Comparison of ENCODE assay signal across 18 cellular contexts in the genomic region with DNA sequence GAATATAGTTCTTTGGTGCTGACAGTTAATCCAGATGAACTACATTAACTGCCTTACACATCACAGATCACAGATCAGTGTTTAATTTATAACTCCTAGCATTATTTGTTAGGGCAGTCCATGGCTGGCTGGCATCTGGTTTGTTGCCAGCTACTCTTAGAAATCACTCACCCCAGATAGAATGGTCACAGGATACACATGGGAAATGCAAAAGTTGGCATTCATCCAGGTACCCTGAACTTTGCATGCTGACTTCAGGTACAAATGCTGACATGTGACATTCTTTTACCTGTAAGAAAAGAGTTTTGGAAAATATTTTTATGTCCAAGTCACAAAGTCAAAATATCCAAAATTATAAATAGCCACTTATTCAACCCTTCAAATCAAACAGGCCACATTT. TPM values are rescaled to one million over a fixed set of nuclear protein-coding genes. Genes with fewer than 3 reads are reported as not detected.
DNase-seq lines count a peak whose midpoint lies in the region; ATAC-seq, FAIRE-seq and TF ChIP-seq lines count a peak whose summit lies in the region.
"Had no signal": no experiment of that assay in that cellular context is flagged by ENCODE, and none has a peak within 500 bp of the region (broad histone marks: within the 10 kb centered on the region; RNA-seq: fewer than 3 reads in every experiment).

No MANE protein-coding gene starts in this region.

- H3K9me3 Mint-ChIP-seq in glutamatergic neuron (ENCODE audit: unreplicated experiment) = peaks cover 9% of the 10 kb centered on the region
- H3K9me3 Mint-ChIP-seq: CD4-positive, CD25-positive, alpha-beta regulatory T cell; T-cell had no signal

- no peak for TF ChIP-seq POLR2A in K562 (conservative IDR thresholded peaks at IDR 0.05)

- H3K27ac Mint-ChIP-seq in glutamatergic neuron (ENCODE audit: unreplicated experiment) = no peak overlapping the region
- H3K27ac Mint-ChIP-seq: CD4-positive, CD25-positive, alpha-beta regulatory T cell; nephron progenitor cell; T-cell; WTC11 had no signal

- no peaks in the 10 kb centered on the region for H3K4me1 ChIP-seq in K562 (replicated peaks in 1 of 2; ENCODE audit: control insufficient read depth in 2 of 2, insufficient read depth in 2 of 2, low read length in 2 of 2)
- H3K4me1 ChIP-seq: testis had no signal

- POLR2A ChIA-PET in K562 (lab: Yijun Ruan, JAX) = no interaction called here

- peaks cover 25% of the 10 kb centered on the region; the same call in 2 of the 3 replicates for H3K79me2 ChIP-seq in K562 (ENCODE audit: control insufficient read depth, insufficient read depth, low read length)

- BruUV-seq in K562 (replicated peaks; lab: Mats Ljungman, UMichigan) = no TSS peak

- H4K20me1 ChIP-seq in K562 (replicated peaks; ENCODE audit: control insufficient read depth, insufficient read depth, low read length) = no peaks in the 10 kb centered on the region

- H3K27ac ChIP-seq in K562 (ENCODE audit: extremely low read depth, low read depth, low read length) = no peak overlapping the region
- H3K27ac ChIP-seq: 22Rv1, testis had no signal

- H3K4me1 Mint-ChIP-seq in glutamatergic neuron (ENCODE audit: low read depth, unreplicated experiment) = peaks cover 56% of the 10 kb centered on the region

- H3K9me1 ChIP-seq in K562 (ENCODE audit: control insufficient read depth, insufficient read depth, low read length) = no peaks in the 10 kb centered on the region

- ATAC-seq in K562 = no peak
- ATAC-seq in HG03442 (IDR thresholded peaks at IDR 0.05; ENCODE audit: unreplicated experiment) = no peak
- ATAC-seq: right cardiac atrium, T-cell, WTC11 had no signal

- no peak overlapping the region for H3K4me3 ChIP-seq in K562
- H3K4me3 ChIP-seq: testis had no signal

- no peaks in the 10 kb centered on the region for H3K9me3 ChIP-seq in K562 (replicated peaks; ENCODE audit: control insufficient read depth, insufficient read depth, low read depth, low read length)
- H3K9me3 ChIP-seq: testis had no signal

- no peak for TF ChIP-seq RAD21 in K562 (CRISPR knock-in tag; conservative IDR thresholded peaks at IDR 0.05 in 1 of 2, IDR thresholded peaks at IDR 0.05 in 1 of 2)

- intact Hi-C loops in K562 (cut with micrococcal nuclease) = no loop called here

- H3K9ac ChIP-seq in K562 (ENCODE audit: insufficient read depth in 1 of 2, low read depth in 2 of 2, low read length in 2 of 2) = no peak overlapping the region

- DNase-seq in NCI-H1417 (lab: John Stamatoyannopoulos, UW) (peak in 2 of 3 experiments; percentile 67 to 74), NCI-H1417 treated with DMSO at 0.1 percent for 48 hours (lab: John Stamatoyannopoulos, UW) (no peak), NCI-H1105 treated with DMSO at 0.1 percent for 48 hours (lab: John Stamatoyannopoulos, UW) (peak; percentile 78), K562 (ENCODE audit: extremely low read depth in 1 of 4, low spot score in 3 of 4) (no peak), myocyte (ENCODE audit: low read depth) (peak; percentile 12), glutamatergic neuron (no peak)
- no peak for DNase-seq in activated CD8-positive, alpha-beta memory T cell treated with anti-CD3 and anti-CD28 coated beads, Interleukin-2, amount 50 U/mL, for 4 hours
- DNase-seq: activated gamma-delta T cell treated with Interleukin-2 at 50 U/mL for 16 hours; aorta; CD4-positive, CD25-positive, alpha-beta regulatory T cell; mammary epithelial cell; nephron progenitor cell; right cardiac atrium; T-cell; testis had no signal

- no peaks in the 10 kb centered on the region for H3K27me3 ChIP-seq in K562 (ENCODE audit: control insufficient read depth in 2 of 2, insufficient read depth in 2 of 2, low read length in 2 of 2)
- H3K27me3 ChIP-seq: testis had no signal

- no peak overlapping the region for H2AFZ ChIP-seq in K562 (ENCODE audit: low read depth, low read length)

- H3K4me3 Mint-ChIP-seq in glutamatergic neuron (ENCODE audit: unreplicated experiment) = no peak overlapping the region
- H3K4me3 Mint-ChIP-seq: CD4-positive, CD25-positive, alpha-beta regulatory T cell; nephron progenitor cell; T-cell; WTC11 had no signal

- H3K27me3 Mint-ChIP-seq in glutamatergic neuron (ENCODE audit: unreplicated experiment) = peaks cover 7% of the 10 kb centered on the region
- H3K27me3 Mint-ChIP-seq: CD4-positive, CD25-positive, alpha-beta regulatory T cell; T-cell had no signal

- peaks cover 26% of the 10 kb centered on the region for H3K36me3 ChIP-seq in K562 (ENCODE audit: control insufficient read depth, insufficient read depth, low read length)

- H3K36me3 Mint-ChIP-seq in glutamatergic neuron (ENCODE audit: unreplicated experiment) = no peaks in the 10 kb centered on the region

- H3K4me2 ChIP-seq in K562 (ENCODE audit: insufficient read depth, low read length) = no peak overlapping the region

- in situ Hi-C loops in K562 (cut with MboI) = no loop called here

- no peak for TF ChIP-seq EP300 in K562 (IDR thresholded peaks at IDR 0.05; ENCODE audit: low read length)

- TF ChIP-seq CTCF in K562 (IDR thresholded peaks at IDR 0.05 in 2 of 3, conservative IDR thresholded peaks at IDR 0.05 in 1 of 3; ENCODE audit: insufficient read depth in 2 of 3, low read depth in 1 of 3, low read length in 3 of 3) = no peak
- TF ChIP-seq CTCF in glutamatergic neuron (IDR thresholded peaks at IDR 0.05; ENCODE audit: partially characterized antibody, unreplicated experiment) = no peak

- CTCF ChIA-PET in K562 (lab: Yijun Ruan, JAX; ENCODE audit: low intra/inter-chr PET ratio) = no interaction called here

- FAIRE-seq in K562 (lab: Jason Lieb, UNC) = no peak

TF ChIP-seq in K562, 482 proteins besides CTCF, POLR2A, EP300 and RAD21:
- TF ChIP-seq NFIC (IDR thresholded peaks at IDR 0.05) (peak; percentile 58; the same call in 1 of the 2 replicates), ZNF316 (IDR thresholded peaks at IDR 0.05) (peak; percentile 18; the same call in 1 of the 2 replicates), PHB (CRISPR knock-in tag; IDR thresholded peaks at IDR 0.05) (no peak)

RNA-seq across cellular contexts. Expression of a gene that starts 20.2 kb away (rescaled TPM):
- total RNA-seq in K562 (2011; cell fraction: chromatin; rRNA removed; ENCODE audit: low replicate concordance) = 32.1 and 54.0 TPM in 2 replicates
- 8.3 and 10.7 TPM in 2 replicates for total RNA-seq in K562 (2011; cell fraction: nucleolus; rRNA removed)
- 22.6 and 42.0 TPM in 2 replicates for total RNA-seq in K562 (2011; cell fraction: nucleoplasm; rRNA removed)
- total RNA-seq in K562 (2014; rRNA removed) (4.4 and 5.0 TPM in 2 replicates), K562 (2014; rRNA removed; fragmentation: Illumina TruSeq; extraction: Trizol) (13.5 and 14.7 TPM in 2 replicates), K562 (2015; rRNA removed; fragmentation: Illumina TruSeq; extraction: Trizol) (10.1 and 10.5 TPM in 2 replicates), K562 (2021) (10.1 and 10.5 TPM in 2 replicates), myocyte (11.7 and 11.8 TPM in 2 replicates), glutamatergic neuron (ENCODE audit: unreplicated experiment) (30.9 TPM)
- polyA plus RNA-seq in K562 (2011; rRNA removed) (19.7 and 23.1 TPM in 2 replicates), K562 (2014; fragmentation: Illumina TruSeq; extraction: Trizol) (7.1 and 7.7 TPM in 2 replicates), K562 (2014; fragmentation: Nextera tagmentation; extraction: Ambion mirVana) (1 to 10 TPM; 4.2 to 4.6 TPM), K562 (2014; rRNA removed) (5.1 and 5.8 TPM in 2 replicates)
- 7.4 and 13.5 TPM in 2 replicates for polyA plus RNA-seq in K562 (2011; cell fraction: cytosol; rRNA removed)
- polyA plus RNA-seq in K562 (2011; cell fraction: nucleus; rRNA removed) = 12.9 and 17.7 TPM in 2 replicates
- polyA plus RNA-seq in K562 (2012) = 4.8 and 5.3 TPM in 2 replicates
- polyA minus RNA-seq in K562 (2011; rRNA and poly(A)+ RNA removed) = 44.1 and 48.5 TPM in 2 replicates
- polyA minus RNA-seq in K562 (2011; cell fraction: cytosol; rRNA and poly(A)+ RNA removed) = 9.6 and 10.3 TPM in 2 replicates
- 12.7 and 19.0 TPM in 2 replicates for polyA minus RNA-seq in K562 (2011; cell fraction: nucleus; rRNA and poly(A)+ RNA removed)
- 6.8 TPM for polyA plus RNA-seq in myocyte (2012)

Comparison
In these comparisons a context has a peak if more than half of its experiments do, and no peak if none do; other contexts are left out.
1. DNase-seq: peak in NCI-H1417 (2 of 3), NCI-H1105 treated with DMSO at 0.1 percent for 48 hours (single experiment) and myocyte (single experiment); none in NCI-H1417 treated with DMSO at 0.1 percent for 48 hours (single experiment), K562 (0 of 4), activated CD8-positive, alpha-beta memory T cell treated with anti-CD3 and anti-CD28 coated beads, Interleukin-2, amount 50 U/mL, for 4 hours (single experiment) and glutamatergic neuron (single experiment).